In genomic region chr10:79022565-79023488, GRCh38 we compare ENCODE assay signal across 8 cellular contexts. TPM values are rescaled to one million over a fixed set of nuclear protein-coding genes. Genes with fewer than 3 reads are reported as not detected.
DNase-seq lines count a peak whose midpoint lies in the region; ATAC-seq and TF ChIP-seq lines count a peak whose summit lies in the region.

No MANE protein-coding gene starts in this region.

- H4K8ac ChIP-seq in neuronal stem cell (ENCODE audit: low read depth, low read length), result no peak overlapping the region

- H2BK120ac ChIP-seq in neuronal stem cell (ENCODE audit: low read depth, low read length), result no peak overlapping the region

- H3K9ac ChIP-seq in neuronal stem cell (ENCODE audit: low read depth, low read length, poor library complexity), result no peak overlapping the region

- H4K91ac ChIP-seq in neuronal stem cell (ENCODE audit: low read depth, low read length, poor library complexity), result no peak overlapping the region

- H3K4me3 ChIP-seq in BE2C (ENCODE audit: low read depth, low read length) (no peak overlapping the region), neuronal stem cell (ENCODE audit: low read length in 2 of 2) (no peak overlapping the region)

- H2AK5ac ChIP-seq in neuronal stem cell (ENCODE audit: low read depth, low read length), result peak overlapping the region; percentile 40

- H3K27ac ChIP-seq in neuronal stem cell (replicated peaks; ENCODE audit: low read length), result no peak overlapping the region

- H3K4ac ChIP-seq in neuronal stem cell (ENCODE audit: low read length), result no peak overlapping the region

- H2BK15ac ChIP-seq in neuronal stem cell (ENCODE audit: low read length), result no peak overlapping the region

- TF ChIP-seq CTCF in BE2C (IDR thresholded peaks at IDR 0.05; ENCODE audit: low read depth, low read length) (no peak), GM20000 (IDR thresholded peaks at IDR 0.05; ENCODE audit: extremely low read depth, missing control alignments) (no peak)

- H2BK12ac ChIP-seq in neuronal stem cell (ENCODE audit: low read length), result no peak overlapping the region

- no peak overlapping the region for H3K14ac ChIP-seq in neuronal stem cell (ENCODE audit: low read length)

- H3K79me1 ChIP-seq in neuronal stem cell (ENCODE audit: low read depth, low read length), result no peaks in the 10 kb centered on the region

- H3K27me3 ChIP-seq in BE2C (no peaks in the 10 kb centered on the region), neuronal stem cell (ENCODE audit: control insufficient read depth in 3 of 3, insufficient read depth in 3 of 3, low read depth in 1 of 3, low read length in 3 of 3) (peaks cover 0 to 3% (median 1%) of the 10 kb centered on the region in 3 experiments)

- WGBS in neuronal stem cell (ENCODE audit: extremely low coverage in 2 of 2, insufficient read length in 2 of 2, insufficient replicate concordance in 1 of 2), 2 donors, result no CpG with 5 or more reads among the region's 25 CpGs

- H3K4me1 ChIP-seq in BE2C (peaks cover 69% of the 10 kb centered on the region), neuronal stem cell (ENCODE audit: control insufficient read depth in 2 of 2, insufficient read depth in 1 of 2, low read depth in 1 of 2, low read length in 2 of 2) (peaks cover 8 to 19% of the 10 kb centered on the region in 2 donors)

- H3K18ac ChIP-seq in neuronal stem cell (ENCODE audit: low read length), result no peak overlapping the region

- H3K23ac ChIP-seq in neuronal stem cell (ENCODE audit: low read depth, low read length, poor library complexity), result peak overlapping the region; percentile 21

- no peak for ATAC-seq in HG02623 (IDR thresholded peaks at IDR 0.05; ENCODE audit: unreplicated experiment)

- H3K36me3 ChIP-seq in BE2C (no peaks in the 10 kb centered on the region), neuronal stem cell (replicated peaks in 1 of 2; ENCODE audit: control insufficient read depth in 2 of 2, insufficient read depth in 2 of 2, low read length in 2 of 2) (no peaks in the 10 kb centered on the region)

- no peak overlapping the region for H2BK5ac ChIP-seq in neuronal stem cell (ENCODE audit: low read length)

- H3K9me3 ChIP-seq in BE2C (no peaks in the 10 kb centered on the region), neuronal stem cell (replicated peaks in 1 of 2; ENCODE audit: control insufficient read depth in 2 of 2, insufficient read depth in 1 of 2, low read depth in 1 of 2, low read length in 2 of 2) (no peaks in the 10 kb centered on the region)

- DNase-seq in BE2C, result peak; percentile 86
- DNase-seq in GM20000 (ENCODE audit: low spot score), result peak; percentile 53
- peak; percentile 56 for DNase-seq in NAMALWA (ENCODE audit: low spot score)
- peak; percentile 31 for DNase-seq in cerebellum (ENCODE audit: low spot score)
- DNase-seq in neuronal stem cell (ENCODE audit: low spot score), result no peak
- no peak for DNase-seq in NCI-H2107 (lab: John Stamatoyannopoulos, UW)
- DNase-seq in glomerular visceral epithelial cell (ENCODE audit: extremely low spot score), result no peak

- H3K4me2 ChIP-seq in neuronal stem cell (ENCODE audit: insufficient read depth, low read length, poor library complexity, severe bottlenecking), result no peak overlapping the region

- H2AFZ ChIP-seq in neuronal stem cell (ENCODE audit: low read length), result no peak overlapping the region

RNA-seq across cellular contexts. Expression of gene ZMIZ1, which starts 45.9 kb away (rescaled TPM):
- 175 TPM for polyA plus RNA-seq in BE2C (2012; ENCODE audit: insufficient read depth, insufficient read length, low read depth)
- 53.4 TPM for total RNA-seq in cerebellum
- 21.6 TPM for polyA plus RNA-seq in neuronal stem cell (2013, experiment 1 of 2)
- 24.3 TPM for polyA plus RNA-seq in neuronal stem cell (2013, experiment 2 of 2)

Comparison
In these comparisons a context has a peak if more than half of its experiments do, and no peak if none do; other contexts are left out.
1. DNase-seq: peak in BE2C (single experiment), GM20000 (single experiment), NAMALWA (single experiment) and cerebellum (single experiment); none in neuronal stem cell (single experiment), NCI-H2107 (single experiment) and glomerular visceral epithelial cell (single experiment).